In genomic region chr11:115630109-115630700, GRCh38 we compare ENCODE assay signal across 17 cellular contexts.
"Had no signal": no experiment of that assay in that cellular context is flagged by ENCODE, and none has a peak within 500 bp of the region (broad histone marks: within the 10 kb centered on the region; RNA-seq: fewer than 3 reads in every experiment).

No MANE protein-coding gene starts in this region.

- H3K9me3 Mint-ChIP-seq: activated naive CD8-positive, alpha-beta T cell treated with anti-CD3 and anti-CD28 coated beads, Interleukin-2, amount 10 ng/mL, durations not matched to agents 7 days and 5 days; dendritic cell treated with granulocyte-macrophage colony-stimulating factor and Interleukin-4, amounts not matched to agents 40 ng/mL and 50 ng/mL, for 4 days; memory B cell had no signal

- H3K4me3 ChIP-seq: heart left ventricle, pancreas, sigmoid colon, thyroid gland had no signal

- H3K36me3 Mint-ChIP-seq: activated naive CD8-positive, alpha-beta T cell treated with anti-CD3 and anti-CD28 coated beads, Interleukin-2, amount 10 ng/mL, durations not matched to agents 7 days and 5 days; stimulated activated naive B cell treated with anti-CD40 and anti-IgM and Interleukin-4, amounts not matched to agents 10 μg/mL and 1 μg/mL and 100 μg/mL, for 72 hours had no signal

- H3K27me3 ChIP-seq: pancreas, sigmoid colon, thyroid gland had no signal

- H3K9me3 ChIP-seq: heart left ventricle, pancreas, sigmoid colon, thyroid gland had no signal

- ATAC-seq: heart left ventricle; left ventricle myocardium superior; pancreas; stimulated activated naive B cell treated with anti-CD40 and anti-IgM and Interleukin-4, amounts not matched to agents 10 μg/mL and 1 μg/mL and 100 μg/mL, for 72 hours had no signal

- H3K27ac Mint-ChIP-seq: activated naive CD8-positive, alpha-beta T cell treated with anti-CD3 and anti-CD28 coated beads, Interleukin-2, amount 10 ng/mL, durations not matched to agents 7 days and 5 days; dendritic cell treated with granulocyte-macrophage colony-stimulating factor and Interleukin-4, amounts not matched to agents 40 ng/mL and 50 ng/mL, for 4 days; memory B cell; stimulated activated naive B cell treated with anti-CD40 and anti-IgM and Interleukin-4, amounts not matched to agents 10 μg/mL and 1 μg/mL and 100 μg/mL, for 72 hours had no signal

- H3K27ac ChIP-seq: heart left ventricle, pancreas, sigmoid colon, thyroid gland had no signal

- DNase-seq: activated CD4-positive, alpha-beta T cell treated with anti-CD3 and anti-CD28 coated beads for 1 hour; activated CD4-positive, alpha-beta T cell treated with anti-CD3 and anti-CD28 coated beads, Interleukin-2, amount 50 U/mL, for 4 hours; activated naive CD4-positive, alpha-beta T cell; activated naive CD8-positive, alpha-beta T cell treated with anti-CD3 and anti-CD28 coated beads, Interleukin-2, amount 10 ng/mL, durations not matched to agents 7 days and 5 days; activated T-cell treated with anti-CD3 and anti-CD28 coated beads for 4 hours; cerebellar nuclear complex; heart left ventricle; left ventricle myocardium superior; pancreas; sigmoid colon; stimulated activated CD4-positive, alpha-beta T cell treated with anti-CD3 and anti-CD28 coated beads, Interleukin-12 subunit alpha, Interleukin-12 subunit beta, amount 100 ng/mL, for 4 hours; stimulated activated CD4-positive, alpha-beta T cell treated with anti-CD3 and anti-CD28 coated beads, Interleukin-2, amount 100 ng/mL, for 24 hours; stimulated activated naive B cell treated with anti-CD40 and anti-IgM and Interleukin-4, amounts not matched to agents 10 μg/mL and 1 μg/mL and 100 μg/mL, for 72 hours; T-helper 1 cell; thyroid gland had no signal

- H3K4me1 Mint-ChIP-seq: activated naive CD8-positive, alpha-beta T cell treated with anti-CD3 and anti-CD28 coated beads, Interleukin-2, amount 10 ng/mL, durations not matched to agents 7 days and 5 days; memory B cell; stimulated activated naive B cell treated with anti-CD40 and anti-IgM and Interleukin-4, amounts not matched to agents 10 μg/mL and 1 μg/mL and 100 μg/mL, for 72 hours had no signal

- H3K4me3 Mint-ChIP-seq: activated naive CD8-positive, alpha-beta T cell treated with anti-CD3 and anti-CD28 coated beads, Interleukin-2, amount 10 ng/mL, durations not matched to agents 7 days and 5 days; dendritic cell treated with granulocyte-macrophage colony-stimulating factor and Interleukin-4, amounts not matched to agents 40 ng/mL and 50 ng/mL, for 4 days; memory B cell; stimulated activated naive B cell treated with anti-CD40 and anti-IgM and Interleukin-4, amounts not matched to agents 10 μg/mL and 1 μg/mL and 100 μg/mL, for 72 hours had no signal

- H3K4me1 ChIP-seq: heart left ventricle, pancreas, sigmoid colon, thyroid gland had no signal

- H3K36me3 ChIP-seq: heart left ventricle, pancreas, sigmoid colon, thyroid gland had no signal

- H3K27me3 Mint-ChIP-seq: activated naive CD8-positive, alpha-beta T cell treated with anti-CD3 and anti-CD28 coated beads, Interleukin-2, amount 10 ng/mL, durations not matched to agents 7 days and 5 days had no signal
